ENCODE assay signal across 17 cellular contexts in genomic region chr1:212359794-212360479, GRCh38. TPM values are rescaled to one million over a fixed set of nuclear protein-coding genes. Genes with fewer than 3 reads are reported as not detected.
DNase-seq lines count a peak whose midpoint lies in the region; ATAC-seq and TF ChIP-seq lines count a peak whose summit lies in the region.
"Had no signal": no experiment of that assay in that cellular context is flagged by ENCODE, and none has a peak within 500 bp of the region (broad histone marks: within the 10 kb centered on the region; RNA-seq: fewer than 3 reads in every experiment).

No MANE protein-coding gene starts in this region.

- peak; percentile 88 for ATAC-seq in activated CD4-positive, alpha-beta T cell treated with anti-CD3 and anti-CD28 coated beads for 36 hours
- ATAC-seq in HG03196 (IDR thresholded peaks at IDR 0.05; ENCODE audit: unreplicated experiment) = no peak

- CTCF ChIA-PET in activated CD4-positive, alpha-beta T cell treated with anti-CD3 and anti-CD28 coated beads for 36 hours (lab: Charles Lee) = interaction anchor here (0.7 to 1.2 kb wide), 5 partner anchors 9 to 680 kb away, joined by 3 to 5 read pairs (median 3); partner anchors contain the start of genes DTL, INTS7 and PPP2R5A

- H3K9me3 Mint-ChIP-seq in activated CD4-positive, alpha-beta T cell treated with anti-CD3 and anti-CD28 coated beads for 36 hours (ENCODE audit: low read depth) = no peaks in the 10 kb centered on the region
- H3K9me3 Mint-ChIP-seq in IgD-negative memory B cell = no peaks in the 10 kb centered on the region
- H3K9me3 Mint-ChIP-seq in activated naive CD8-positive, alpha-beta T cell treated with anti-CD3 and anti-CD28 coated beads for 36 hours = no peaks in the 10 kb centered on the region
- no peaks in the 10 kb centered on the region for H3K9me3 Mint-ChIP-seq in nephron progenitor cell
- H3K9me3 Mint-ChIP-seq: dendritic cell treated with granulocyte-macrophage colony-stimulating factor and Interleukin-4, amounts not matched to agents 40 ng/mL and 50 ng/mL, for 4 days; HFFc6 had no signal

- POLR2A ChIA-PET in activated CD4-positive, alpha-beta T cell treated with anti-CD3 and anti-CD28 coated beads for 36 hours (lab: Charles Lee) = no interaction called here

- TF ChIP-seq CTCF in nephron progenitor cell (IDR thresholded peaks at IDR 0.05) = no peak

- H3K36me3 Mint-ChIP-seq in activated CD4-positive, alpha-beta T cell treated with anti-CD3 and anti-CD28 coated beads for 36 hours (ENCODE audit: low read depth) = peaks cover 27% of the 10 kb centered on the region
- H3K36me3 Mint-ChIP-seq in IgD-negative memory B cell = no peaks in the 10 kb centered on the region
- peaks cover 8% of the 10 kb centered on the region for H3K36me3 Mint-ChIP-seq in activated naive CD8-positive, alpha-beta T cell treated with anti-CD3 and anti-CD28 coated beads for 36 hours
- H3K36me3 Mint-ChIP-seq in nephron progenitor cell (ENCODE audit: low read depth) = peaks cover 56% of the 10 kb centered on the region

- peak; percentile 46 for DNase-seq in activated CD4-positive, alpha-beta T cell treated with anti-CD3 and anti-CD28 coated beads for 36 hours
- no peak for DNase-seq in activated CD4-positive, alpha-beta T cell treated with anti-CD3 and anti-CD28 coated beads, Interleukin-2, amount 50 U/mL, for 4 hours
- no peak for DNase-seq in activated naive CD8-positive, alpha-beta T cell treated with anti-CD3 and anti-CD28 coated beads for 36 hours
- no peak for DNase-seq in nephron progenitor cell
- no peak for DNase-seq in mesenteric fat pad (ENCODE audit: low spot score)
- no peak for DNase-seq in cerebellum (ENCODE audit: low spot score)
- DNase-seq: 8988T; activated CD4-positive, CD25-positive, alpha-beta regulatory T cell; activated effector memory CD4-positive, alpha-beta T cell treated with anti-CD3 and anti-CD28 coated beads, Interleukin-2, amount 50 U/mL, for 16 hours; HFFc6; MG63; NCI-H187; NCI-H446; thyroid gland had no signal

- H3K27me3 Mint-ChIP-seq in activated CD4-positive, alpha-beta T cell treated with anti-CD3 and anti-CD28 coated beads for 36 hours = no peaks in the 10 kb centered on the region
- H3K27me3 Mint-ChIP-seq in IgD-negative memory B cell = no peaks in the 10 kb centered on the region
- H3K27me3 Mint-ChIP-seq in activated naive CD8-positive, alpha-beta T cell treated with anti-CD3 and anti-CD28 coated beads for 36 hours = no peaks in the 10 kb centered on the region
- H3K27me3 Mint-ChIP-seq in nephron progenitor cell (ENCODE audit: low read depth, poor library complexity) = no peaks in the 10 kb centered on the region
- H3K27me3 Mint-ChIP-seq: dendritic cell treated with granulocyte-macrophage colony-stimulating factor and Interleukin-4, amounts not matched to agents 40 ng/mL and 50 ng/mL, for 4 days had no signal

- no peak overlapping the region for H3K4me3 Mint-ChIP-seq in activated CD4-positive, alpha-beta T cell treated with anti-CD3 and anti-CD28 coated beads for 36 hours
- H3K4me3 Mint-ChIP-seq in IgD-negative memory B cell (no peak overlapping the region), nephron progenitor cell (no peak overlapping the region)
- H3K4me3 Mint-ChIP-seq in activated naive CD8-positive, alpha-beta T cell treated with anti-CD3 and anti-CD28 coated beads for 36 hours = no peak overlapping the region
- H3K4me3 Mint-ChIP-seq: dendritic cell treated with granulocyte-macrophage colony-stimulating factor and Interleukin-4, amounts not matched to agents 40 ng/mL and 50 ng/mL, for 4 days; HFFc6 had no signal

- H3K4me1 Mint-ChIP-seq in activated CD4-positive, alpha-beta T cell treated with anti-CD3 and anti-CD28 coated beads for 36 hours = peaks cover 10% of the 10 kb centered on the region
- no peaks in the 10 kb centered on the region for H3K4me1 Mint-ChIP-seq in IgD-negative memory B cell
- H3K4me1 Mint-ChIP-seq in activated naive CD8-positive, alpha-beta T cell treated with anti-CD3 and anti-CD28 coated beads for 36 hours = peaks cover 12% of the 10 kb centered on the region
- no peaks in the 10 kb centered on the region for H3K4me1 Mint-ChIP-seq in nephron progenitor cell

- intact Hi-C loops in activated CD4-positive, alpha-beta T cell treated with anti-CD3 and anti-CD28 coated beads for 36 hours (cut with DNase I, micrococcal nuclease) = loop anchor here in 1 of 2 experiments (2.0 to 10.0 kb wide), 2 partner anchors 75 to 95 kb away; partner anchors contain the start of gene PPP2R5A

- H3K27ac Mint-ChIP-seq in activated CD4-positive, alpha-beta T cell treated with anti-CD3 and anti-CD28 coated beads for 36 hours = peak overlapping the region; percentile 90
- H3K27ac Mint-ChIP-seq in IgD-negative memory B cell (peak overlapping the region in 2 of 3 donors; percentile 40 to 76), nephron progenitor cell (peak overlapping the region; percentile 27)
- peak overlapping the region; percentile 66 for H3K27ac Mint-ChIP-seq in activated naive CD8-positive, alpha-beta T cell treated with anti-CD3 and anti-CD28 coated beads for 36 hours
- H3K27ac Mint-ChIP-seq: dendritic cell treated with granulocyte-macrophage colony-stimulating factor and Interleukin-4, amounts not matched to agents 40 ng/mL and 50 ng/mL, for 4 days; HFFc6 had no signal

RNA-seq across cellular contexts. Expression of gene PACC1, which starts 54.7 kb away (rescaled TPM):
- 10 to 100 TPM in 1 of 2 experiments, 1 to 10 TPM in 1; 9.2 to 13.8 TPM for total RNA-seq in activated CD4-positive, alpha-beta T cell treated with anti-CD3 and anti-CD28 coated beads for 36 hours
- polyA plus RNA-seq in IgD-negative memory B cell = 14.7 TPM
- total RNA-seq in activated naive CD8-positive, alpha-beta T cell treated with anti-CD3 and anti-CD28 coated beads for 36 hours = 10 to 100 TPM; 12.7 to 13.9 TPM
- 7.4 TPM for total RNA-seq in mesenteric fat pad
- total RNA-seq in cerebellum = 17.2 TPM

Comparison
In these comparisons a context has a peak if more than half of its experiments do, and no peak if none do; other contexts are left out.
1. H3K27ac Mint-ChIP-seq: peak in every context shown above with its lines; median percentile 90 in activated CD4-positive, alpha-beta T cell treated with anti-CD3 and anti-CD28 coated beads for 36 hours; 66 in activated naive CD8-positive, alpha-beta T cell treated with anti-CD3 and anti-CD28 coated beads for 36 hours; 58 in IgD-negative memory B cell; 27 in nephron progenitor cell.